17 cellular contexts compared by ENCODE assay signal in the genomic region with DNA sequence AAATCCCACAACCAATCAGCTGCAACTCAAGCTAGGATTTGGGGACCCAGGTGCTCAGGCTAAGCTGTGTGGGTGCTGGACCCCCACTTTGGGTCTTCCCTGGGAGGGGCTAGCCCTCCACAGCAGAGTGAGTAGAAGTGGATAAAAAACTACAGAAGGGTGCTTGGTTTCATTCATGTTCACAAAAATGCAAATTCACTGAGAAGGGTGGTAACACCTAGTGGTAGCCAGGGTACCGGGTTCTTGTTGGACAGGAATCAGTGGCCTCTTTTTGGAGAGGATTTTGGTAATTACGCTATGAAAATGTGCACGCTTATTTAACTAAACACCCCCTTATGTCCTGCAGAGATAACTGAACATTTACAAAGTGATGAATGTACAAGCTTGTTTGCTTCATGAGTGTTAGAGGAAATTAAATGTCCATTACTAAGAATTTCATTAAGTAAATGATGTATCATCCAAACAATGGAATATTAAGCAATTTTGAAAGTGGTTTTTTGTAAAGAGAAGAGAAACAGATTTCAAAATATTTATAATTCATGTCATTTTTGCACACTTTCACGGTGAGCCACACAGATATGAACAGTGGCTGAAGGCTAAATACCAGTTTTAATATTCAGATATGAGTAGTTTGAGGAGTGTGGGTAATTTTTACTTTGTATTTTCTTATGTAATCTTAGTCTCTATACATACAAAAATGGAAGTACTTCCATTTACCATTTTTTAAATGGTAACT.
DNase-seq lines count a peak whose midpoint lies in the region; ATAC-seq and TF ChIP-seq lines count a peak whose summit lies in the region.
"Had no signal": no experiment of that assay in that cellular context is flagged by ENCODE, and none has a peak within 500 bp of the region (broad histone marks: within the 10 kb centered on the region; RNA-seq: fewer than 3 reads in every experiment).

No MANE protein-coding gene starts in this region.

- intact Hi-C loops in colonic mucosa (cut with DNase I) = no loop called here

- H3K27me3 ChIP-seq in neutrophil (no peaks in the 10 kb centered on the region), colonic mucosa (no peaks in the 10 kb centered on the region)
- H3K27me3 ChIP-seq: brain microvascular endothelial cell, foreskin keratinocyte, transverse colon had no signal

- peak overlapping the region; percentile 50 for H3K27ac ChIP-seq in neutrophil
- H3K27ac ChIP-seq in colonic mucosa = no peak overlapping the region
- H3K27ac ChIP-seq: brain microvascular endothelial cell, foreskin keratinocyte, KMS-11, transverse colon had no signal

- DNase-seq in activated CD8-positive, alpha-beta memory T cell treated with anti-CD3 and anti-CD28 coated beads, Interleukin-2, amount 10 ng/mL, durations not matched to agents 7 days and 5 days = no peak
- DNase-seq in activated CD8-positive, alpha-beta memory T cell treated with anti-CD3 and anti-CD28 coated beads for 24 hours = no peak
- DNase-seq in cortex of kidney (lab: John Stamatoyannopoulos, UW) (no peak), colonic mucosa (no peak)
- DNase-seq: brain microvascular endothelial cell, DMS 273 treated with DMSO at 0.1 percent for 48 hours, foreskin keratinocyte, NCI-H2029, NCI-H748 treated with DMSO at 0.1 percent for 48 hours, SHP77 treated with DMSO at 0.1 percent for 48 hours had no signal

- no peak overlapping the region for H3K9ac ChIP-seq in colonic mucosa (ENCODE audit: low read depth in 2 of 2, low read length in 2 of 2)
- H3K9ac ChIP-seq: KMS-11 had no signal

- H3K27ac Mint-ChIP-seq in activated CD8-positive, alpha-beta memory T cell treated with anti-CD3 and anti-CD28 coated beads, Interleukin-2, amount 10 ng/mL, durations not matched to agents 7 days and 5 days = peak overlapping the region; percentile 55
- H3K27ac Mint-ChIP-seq in activated T-helper 17 cell treated with anti-CD3 and anti-CD28 coated beads, Interleukin-2, amount 50 U/mL, for 72 hours = peak overlapping the region; percentile 81
- H3K27ac Mint-ChIP-seq: mesothelial cell of epicardium had no signal

- H3K4me3 Mint-ChIP-seq in activated CD8-positive, alpha-beta memory T cell treated with anti-CD3 and anti-CD28 coated beads, Interleukin-2, amount 10 ng/mL, durations not matched to agents 7 days and 5 days = peak overlapping the region; percentile 3
- H3K4me3 Mint-ChIP-seq in activated T-helper 17 cell treated with anti-CD3 and anti-CD28 coated beads, Interleukin-2, amount 50 U/mL, for 72 hours = peak overlapping the region; percentile 70
- H3K4me3 Mint-ChIP-seq: mesothelial cell of epicardium had no signal

- peaks cover 5 to 6% of the 10 kb centered on the region in 2 experiments for H3K4me1 ChIP-seq in neutrophil (ENCODE audit: control insufficient read depth in 1 of 2, insufficient read depth in 1 of 2, low read depth in 1 of 2, low read length in 1 of 2)
- H3K4me1 ChIP-seq in colonic mucosa = no peaks in the 10 kb centered on the region
- H3K4me1 ChIP-seq: foreskin keratinocyte, transverse colon had no signal

- TF ChIP-seq CTCF in neutrophil (IDR thresholded peaks at IDR 0.05) = no peak
- TF ChIP-seq CTCF in colonic mucosa (IDR thresholded peaks at IDR 0.05) = no peak

- H3K4me3 ChIP-seq in neutrophil (ENCODE audit: low read depth in 1 of 2, low read length in 1 of 2) (no peak overlapping the region), colonic mucosa (no peak overlapping the region)
- H3K4me3 ChIP-seq: transverse colon had no signal

- H3K9me3 ChIP-seq in neutrophil (no peaks in the 10 kb centered on the region), colonic mucosa (no peaks in the 10 kb centered on the region)
- H3K9me3 ChIP-seq: transverse colon had no signal

- ATAC-seq in activated CD8-positive, alpha-beta memory T cell treated with anti-CD3 and anti-CD28 coated beads, Interleukin-2, amount 10 ng/mL, durations not matched to agents 7 days and 5 days = no peak
- ATAC-seq in HG02610 (IDR thresholded peaks at IDR 0.05; ENCODE audit: unreplicated experiment) (peak; percentile 9), GM21717 (IDR thresholded peaks at IDR 0.05; ENCODE audit: unreplicated experiment) (no peak)
- ATAC-seq in activated T-helper 17 cell treated with anti-CD3 and anti-CD28 coated beads, Interleukin-2, amount 50 U/mL, for 72 hours (replicated peaks) = peak; percentile 28
- ATAC-seq: foreskin keratinocyte had no signal

- H3K36me3 ChIP-seq in neutrophil (peaks cover 91% of the 10 kb centered on the region), colonic mucosa (peaks cover 8% of the 10 kb centered on the region)

- peaks cover 27% of the 10 kb centered on the region for H3K36me3 Mint-ChIP-seq in activated CD8-positive, alpha-beta memory T cell treated with anti-CD3 and anti-CD28 coated beads, Interleukin-2, amount 10 ng/mL, durations not matched to agents 7 days and 5 days
- peaks cover 84% of the 10 kb centered on the region for H3K36me3 Mint-ChIP-seq in activated T-helper 17 cell treated with anti-CD3 and anti-CD28 coated beads, Interleukin-2, amount 50 U/mL, for 72 hours (ENCODE audit: low read depth)

- peaks cover 38% of the 10 kb centered on the region for H3K4me1 Mint-ChIP-seq in activated CD8-positive, alpha-beta memory T cell treated with anti-CD3 and anti-CD28 coated beads, Interleukin-2, amount 10 ng/mL, durations not matched to agents 7 days and 5 days
- peaks cover 9% of the 10 kb centered on the region for H3K4me1 Mint-ChIP-seq in activated T-helper 17 cell treated with anti-CD3 and anti-CD28 coated beads, Interleukin-2, amount 50 U/mL, for 72 hours
- H3K4me1 Mint-ChIP-seq: mesothelial cell of epicardium had no signal

- CTCF ChIA-PET in activated CD8-positive, alpha-beta memory T cell treated with anti-CD3 and anti-CD28 coated beads, Interleukin-2, amount 10 ng/mL, durations not matched to agents 7 days and 5 days (lab: Charles Lee) = no interaction called here

- H3K9me3 Mint-ChIP-seq in activated CD8-positive, alpha-beta memory T cell treated with anti-CD3 and anti-CD28 coated beads, Interleukin-2, amount 10 ng/mL, durations not matched to agents 7 days and 5 days (ENCODE audit: low read depth) = no peaks in the 10 kb centered on the region
- no peaks in the 10 kb centered on the region for H3K9me3 Mint-ChIP-seq in activated T-helper 17 cell treated with anti-CD3 and anti-CD28 coated beads, Interleukin-2, amount 50 U/mL, for 72 hours
- H3K9me3 Mint-ChIP-seq: mesothelial cell of epicardium had no signal

- no peaks in the 10 kb centered on the region for H3K27me3 Mint-ChIP-seq in activated CD8-positive, alpha-beta memory T cell treated with anti-CD3 and anti-CD28 coated beads, Interleukin-2, amount 10 ng/mL, durations not matched to agents 7 days and 5 days
- no peaks in the 10 kb centered on the region for H3K27me3 Mint-ChIP-seq in activated T-helper 17 cell treated with anti-CD3 and anti-CD28 coated beads, Interleukin-2, amount 50 U/mL, for 72 hours

Comparison
In these comparisons a context has a peak if more than half of its experiments do, and no peak if none do; other contexts are left out.
1. ATAC-seq: peak in HG02610 (single experiment) and activated T-helper 17 cell treated with anti-CD3 and anti-CD28 coated beads, Interleukin-2, amount 50 U/mL, for 72 hours (single experiment); none in activated CD8-positive, alpha-beta memory T cell treated with anti-CD3 and anti-CD28 coated beads, Interleukin-2, amount 10 ng/mL, durations not matched to agents 7 days and 5 days (single experiment) and GM21717 (single experiment).